10 cellular contexts compared by ENCODE assay signal in genomic region chr9:125235805-125236534, GRCh38. TPM values are rescaled to one million over a fixed set of nuclear protein-coding genes. Genes with fewer than 3 reads are reported as not detected.
DNase-seq lines count a peak whose midpoint lies in the region; ATAC-seq, FAIRE-seq and TF ChIP-seq lines count a peak whose summit lies in the region.
"Had no signal": no experiment of that assay in that cellular context is flagged by ENCODE, and none has a peak within 500 bp of the region (broad histone marks: within the 10 kb centered on the region; RNA-seq: fewer than 3 reads in every experiment).

No MANE protein-coding gene starts in this region.

- H3K27me3 Mint-ChIP-seq in activated naive CD8-positive, alpha-beta T cell treated with anti-CD3 and anti-CD28 coated beads for 36 hours: peaks cover 5% of the 10 kb centered on the region

- H3K4me1 ChIP-seq in A549 (peaks cover 53% of the 10 kb centered on the region), lower lobe of right lung (peaks cover 56% of the 10 kb centered on the region)

- WGBS in A549 (ENCODE audit: missing lambda C conversion rate): 78% methylated on average over 5 of the region's 5 CpGs

- peaks cover 82% of the 10 kb centered on the region for H3K36me3 ChIP-seq in lower lobe of right lung
- H3K36me3 ChIP-seq: ovary had no signal

- peaks cover 65% of the 10 kb centered on the region for H3K36me3 Mint-ChIP-seq in activated naive CD8-positive, alpha-beta T cell treated with anti-CD3 and anti-CD28 coated beads for 36 hours

- TF ChIP-seq POLR2A in A549 (IDR thresholded peaks at IDR 0.05; ENCODE audit: low read length): no peak

- POLR2A ChIA-PET in A549 (lab: Yijun Ruan, JAX): interaction anchor here (0.6 to 0.7 kb wide), 2 partner anchors 10 to 23 kb away, joined by 3 to 5 read pairs; no protein-coding TSS in a partner anchor

- H3K4me3 ChIP-seq in A549 (no peak overlapping the region), GM12864 (ENCODE audit: low read depth, low read length) (peak overlapping the region; percentile 19; the same call in 1 of the 2 replicates), lower lobe of right lung (peak overlapping the region; percentile 92)
- H3K4me3 ChIP-seq: ovary had no signal

- peak overlapping the region; percentile 100 for H3K4me3 Mint-ChIP-seq in activated naive CD8-positive, alpha-beta T cell treated with anti-CD3 and anti-CD28 coated beads for 36 hours

- H3K4me2 ChIP-seq in A549: peak overlapping the region; percentile 80

- TF ChIP-seq EP300 in A549 (IDR thresholded peaks at IDR 0.05): no peak

- peak overlapping the region; percentile 68 for H3K27ac Mint-ChIP-seq in activated naive CD8-positive, alpha-beta T cell treated with anti-CD3 and anti-CD28 coated beads for 36 hours

- DNase-seq in A549 (ENCODE audit: low read depth in 1 of 2, low spot score in 1 of 2) (no peak), GM12864 (ENCODE audit: low read depth) (no peak), lower lobe of right lung (no peak), NOMO-1 (lab: John Stamatoyannopoulos, UW; ENCODE audit: unreplicated experiment in 2 of 2) (no peak), Ammon's horn (ENCODE audit: low spot score) (no peak), AG20443 (ENCODE audit: low spot score) (no peak)
- DNase-seq in activated naive CD8-positive, alpha-beta T cell treated with anti-CD3 and anti-CD28 coated beads for 36 hours: no peak
- DNase-seq: activated gamma-delta T cell, ovary had no signal

- H3K9me3 Mint-ChIP-seq in activated naive CD8-positive, alpha-beta T cell treated with anti-CD3 and anti-CD28 coated beads for 36 hours: no peaks in the 10 kb centered on the region

- H3K4me1 Mint-ChIP-seq in activated naive CD8-positive, alpha-beta T cell treated with anti-CD3 and anti-CD28 coated beads for 36 hours: peaks cover 54% of the 10 kb centered on the region

- TF ChIP-seq CTCF in A549 (IDR thresholded peaks at IDR 0.05) (no peak), GM12864 (IDR thresholded peaks at IDR 0.05; ENCODE audit: low read depth, low read length, missing control alignments) (no peak), lower lobe of right lung (IDR thresholded peaks at IDR 0.05) (no peak)

- H3K27ac ChIP-seq in A549: no peak overlapping the region
- no peak overlapping the region for H3K27ac ChIP-seq in lower lobe of right lung
- H3K27ac ChIP-seq: ovary had no signal

- intact Hi-C loops in lower lobe of right lung (cut with DNase I): no loop called here

- no peak for TF ChIP-seq RAD21 in A549 (conservative IDR thresholded peaks at IDR 0.05 in 1 of 2, IDR thresholded peaks at IDR 0.05 in 1 of 2)

- ATAC-seq in A549 (no peak), lower lobe of right lung (no peak), GM19035 (IDR thresholded peaks at IDR 0.05; ENCODE audit: unreplicated experiment) (no peak)

- H3K27me3 ChIP-seq in lower lobe of right lung (ENCODE audit: low read depth): no peaks in the 10 kb centered on the region
- H3K27me3 ChIP-seq: ovary had no signal

- CTCF ChIA-PET in A549 (lab: Yijun Ruan, JAX): interaction anchor here (1.1 kb wide), 2 partner anchors 20 to 126 kb away, joined by 3 to 4 read pairs; no protein-coding TSS in a partner anchor

- no peak for FAIRE-seq in A549 (lab: Jason Lieb, UNC)

- H3K9me3 ChIP-seq in A549: no peaks in the 10 kb centered on the region
- H3K9me3 ChIP-seq in lower lobe of right lung: no peaks in the 10 kb centered on the region
- H3K9me3 ChIP-seq: ovary had no signal

TF ChIP-seq in A549, 52 proteins besides CTCF, POLR2A, EP300 and RAD21 (continues in another document):
- no peak for TF ChIP-seq POLR2AphosphoS2 (conservative IDR thresholded peaks at IDR 0.05; ENCODE audit: low read length)
- no peak for TF ChIP-seq ELK1 (IDR thresholded peaks at IDR 0.05; ENCODE audit: low read depth, low read length)
- no peak for TF ChIP-seq MAZ (IDR thresholded peaks at IDR 0.05; ENCODE audit: borderline replicate concordance, low read depth, low read length)
- TF ChIP-seq CHD4 (IDR thresholded peaks at IDR 0.05; ENCODE audit: borderline replicate concordance): no peak
- TF ChIP-seq ATOH8 (CRISPR knock-in tag; IDR thresholded peaks at IDR 0.05; ENCODE audit: low read depth): no peak
- no peak for TF ChIP-seq NPAS2 (CRISPR knock-in tag; IDR thresholded peaks at IDR 0.05; ENCODE audit: borderline replicate concordance)
- no peak for TF ChIP-seq HES2 (IDR thresholded peaks at IDR 0.05)
- no peak for TF ChIP-seq PHF8 (IDR thresholded peaks at IDR 0.05; ENCODE audit: borderline replicate concordance, low read depth)
- no peak for TF ChIP-seq TFCP2L1 (CRISPR knock-in tag; IDR thresholded peaks at IDR 0.05)
- TF ChIP-seq RCOR1 (IDR thresholded peaks at IDR 0.05; ENCODE audit: low read depth, low read length): no peak
- TF ChIP-seq BHLHE40 (IDR thresholded peaks at IDR 0.05; ENCODE audit: low read depth, low read length): no peak
- no peak for TF ChIP-seq ZC3H11A (IDR thresholded peaks at IDR 0.05)
- TF ChIP-seq PBX3 (IDR thresholded peaks at IDR 0.05): no peak
- TF ChIP-seq E2F6 (IDR thresholded peaks at IDR 0.05; ENCODE audit: borderline replicate concordance, low read depth): no peak

RNA-seq across cellular contexts. Expression of gene HSPA5, which starts 5.2 kb away (rescaled TPM):
- polyA plus RNA-seq in A549 (2011; rRNA removed) (437 and 557 TPM in 2 replicates), A549 (2017; fragmentation: RNase III; extraction: RNeasy Plus Mini Kit Qiagen cat#74134 plus additional on column Dnase treatment) (227 to 254 TPM (median 245 TPM) in 3 replicates)
- 107 and 112 TPM in 2 replicates for polyA plus RNA-seq in A549 (2012; cell fraction: cytosol; rRNA removed)
- 194 and 211 TPM in 2 replicates for polyA plus RNA-seq in A549 (2012; cell fraction: nucleus; rRNA removed)
- 218 and 240 TPM in 2 replicates for polyA minus RNA-seq in A549 (2011; rRNA and poly(A)+ RNA removed)
- total RNA-seq in activated naive CD8-positive, alpha-beta T cell treated with anti-CD3 and anti-CD28 coated beads for 36 hours: 100 to 1,000 TPM; 242 TPM
- total RNA-seq in lower lobe of right lung: 201 TPM

RNA-seq across cellular contexts. Expression of gene GAPVD1, which starts 25.7 kb away (rescaled TPM):
- 23.0 and 26.1 TPM in 2 replicates for polyA plus RNA-seq in A549 (2011; rRNA removed)
- 7.4 and 8.8 TPM in 2 replicates for polyA plus RNA-seq in A549 (2012; cell fraction: cytosol; rRNA removed)
- polyA plus RNA-seq in A549 (2012; cell fraction: nucleus; rRNA removed): 9.8 and 12.5 TPM in 2 replicates
- 15.2 to 18.6 TPM (median 18.2 TPM) in 3 replicates for polyA plus RNA-seq in A549 (2017; fragmentation: RNase III; extraction: RNeasy Plus Mini Kit Qiagen cat#74134 plus additional on column Dnase treatment)
- polyA minus RNA-seq in A549 (2011; rRNA and poly(A)+ RNA removed): 23.4 and 26.6 TPM in 2 replicates
- 10 to 100 TPM; 44.0 to 47.1 TPM for total RNA-seq in activated naive CD8-positive, alpha-beta T cell treated with anti-CD3 and anti-CD28 coated beads for 36 hours
- total RNA-seq in lower lobe of right lung: 70.6 TPM

RNA-seq across cellular contexts. Expression of gene RABEPK, which starts 35.6 kb away (rescaled TPM):
- polyA plus RNA-seq in A549 (2011; rRNA removed) (50.1 and 53.5 TPM in 2 replicates), A549 (2017; fragmentation: RNase III; extraction: RNeasy Plus Mini Kit Qiagen cat#74134 plus additional on column Dnase treatment) (41.9 to 44.9 TPM (median 43.0 TPM) in 3 replicates)
- 67.9 and 68.8 TPM in 2 replicates for polyA plus RNA-seq in A549 (2012; cell fraction: cytosol; rRNA removed)
- 36.1 and 37.4 TPM in 2 replicates for polyA plus RNA-seq in A549 (2012; cell fraction: nucleus; rRNA removed)
- polyA minus RNA-seq in A549 (2011; rRNA and poly(A)+ RNA removed): 25.5 and 36.4 TPM in 2 replicates
- total RNA-seq in activated naive CD8-positive, alpha-beta T cell treated with anti-CD3 and anti-CD28 coated beads for 36 hours: 10 to 100 TPM; 41.1 to 41.6 TPM
- 12.3 TPM for total RNA-seq in lower lobe of right lung

RNA-seq across cellular contexts. Expression of gene PPP6C, which starts 46.4 kb away (rescaled TPM):
- polyA plus RNA-seq in A549 (2011; rRNA removed) (28.9 and 36.2 TPM in 2 replicates), A549 (2017; fragmentation: RNase III; extraction: RNeasy Plus Mini Kit Qiagen cat#74134 plus additional on column Dnase treatment) (25.3 to 28.7 TPM (median 27.0 TPM) in 3 replicates)
- polyA plus RNA-seq in A549 (2012; cell fraction: cytosol; rRNA removed): 10.0 and 10.8 TPM in 2 replicates
- polyA plus RNA-seq in A549 (2012; cell fraction: nucleus; rRNA removed): 3.6 and 6.1 TPM in 2 replicates
- polyA minus RNA-seq in A549 (2011; rRNA and poly(A)+ RNA removed): 12.7 and 13.5 TPM in 2 replicates
- total RNA-seq in activated naive CD8-positive, alpha-beta T cell treated with anti-CD3 and anti-CD28 coated beads for 36 hours: 10 to 100 TPM; 47.6 to 48.8 TPM
- 44.7 TPM for total RNA-seq in lower lobe of right lung
